1 cellular context compared by ENCODE assay signal in the genomic region with DNA sequence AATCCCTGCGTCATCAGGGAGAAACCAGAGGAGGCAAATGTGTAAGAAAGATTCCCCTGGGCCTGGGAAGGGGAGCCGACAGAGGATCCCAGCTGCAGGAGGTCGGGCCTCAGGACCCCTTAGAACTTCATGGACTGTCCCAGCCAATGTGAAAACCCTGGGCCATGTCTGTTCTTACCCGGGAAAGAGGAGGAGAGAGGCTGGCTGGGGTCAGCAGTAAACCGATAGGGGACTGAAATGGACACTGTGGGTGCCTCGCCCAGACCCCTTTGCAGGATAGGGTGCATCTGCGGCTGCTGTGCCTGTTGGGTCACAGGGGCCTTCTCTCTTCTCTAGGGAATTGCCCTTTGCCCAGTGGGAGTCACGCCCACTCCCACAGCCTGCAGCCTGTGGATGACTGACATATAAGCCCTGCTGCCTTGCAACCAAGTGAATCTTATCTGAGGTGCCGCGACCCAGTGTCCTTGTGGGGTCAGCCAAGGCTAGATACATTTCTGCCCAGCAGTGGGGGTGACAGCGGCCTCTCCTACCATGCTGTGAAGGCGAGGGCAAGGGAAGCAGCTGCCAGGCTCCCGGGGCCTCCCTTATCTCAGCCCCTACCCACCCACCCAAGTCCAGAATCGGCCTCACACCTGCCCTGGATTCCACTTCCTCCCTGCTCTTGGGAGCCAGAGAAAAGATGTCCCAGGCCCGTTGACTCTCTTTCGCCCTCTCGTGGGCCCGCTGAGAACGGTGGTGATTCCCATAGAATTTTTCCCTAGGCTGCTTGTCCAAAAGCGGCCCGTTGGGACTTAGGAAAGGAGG.
TF ChIP-seq lines count a peak whose summit lies in the region.

No MANE protein-coding gene starts in this region.

TF ChIP-seq in HepG2, 621 proteins besides CTCF, POLR2A, EP300 and RAD21 (continued from another document and continues in another):
- TF ChIP-seq ZNF292 (CRISPR knock-in tag; IDR thresholded peaks at IDR 0.05; ENCODE audit: borderline replicate concordance, low read depth) (peak; percentile 57; the same call in 1 of the 2 replicates), TBX2 (CRISPR knock-in tag; IDR thresholded peaks at IDR 0.05; ENCODE audit: borderline replicate concordance) (0 out of 2 replicates have a peak, but pooled peaks have one; percentile 30), ZNF629 (CRISPR knock-in tag; conservative IDR thresholded peaks at IDR 0.05) (0 out of 2 replicates have a peak, but pooled peaks have one; percentile 8), BCL6 (CRISPR knock-in tag; IDR thresholded peaks at IDR 0.05) (no peak), ZFP90 (CRISPR knock-in tag; IDR thresholded peaks at IDR 0.05; ENCODE audit: borderline replicate concordance) (0 out of 2 replicates have a peak, but pooled peaks have one; percentile 71), MXD4 (CRISPR knock-in tag; IDR thresholded peaks at IDR 0.05) (no peak), ZNF232 (CRISPR knock-in tag; IDR thresholded peaks at IDR 0.05; ENCODE audit: borderline replicate concordance) (no peak), ZNF543 (CRISPR knock-in tag; IDR thresholded peaks at IDR 0.05) (no peak), FOSL2 (CRISPR knock-in tag; IDR thresholded peaks at IDR 0.05) (no peak), ZNF263 (CRISPR knock-in tag; IDR thresholded peaks at IDR 0.05) (0 out of 2 replicates have a peak, but pooled peaks have one; percentile 40), KMT2B (CRISPR knock-in tag; IDR thresholded peaks at IDR 0.05) (no peak), KDM5A (IDR thresholded peaks at IDR 0.05; ENCODE audit: borderline replicate concordance, low read length) (no peak), ZNF589 (CRISPR knock-in tag; conservative IDR thresholded peaks at IDR 0.05) (no peak), ZNF879 (CRISPR knock-in tag; IDR thresholded peaks at IDR 0.05) (no peak), SP1 (IDR thresholded peaks at IDR 0.05) (no peak), SP1 (CRISPR knock-in tag; IDR thresholded peaks at IDR 0.05) (no peak), EED (CRISPR knock-in tag; IDR thresholded peaks at IDR 0.05) (0 out of 2 replicates have a peak, but pooled peaks have one; percentile 54), ZNF354B (CRISPR knock-in tag; IDR thresholded peaks at IDR 0.05) (no peak), HOXA9 (CRISPR knock-in tag; IDR thresholded peaks at IDR 0.05; ENCODE audit: borderline replicate concordance) (no peak), ZC3H13 (CRISPR knock-in tag; IDR thresholded peaks at IDR 0.05) (no peak), ZBTB1 (CRISPR knock-in tag; IDR thresholded peaks at IDR 0.05; ENCODE audit: borderline replicate concordance) (0 out of 2 replicates have a peak, but pooled peaks have one; percentile 13), ZNF607 (CRISPR knock-in tag; IDR thresholded peaks at IDR 0.05; ENCODE audit: borderline replicate concordance) (no peak), WIZ (CRISPR knock-in tag; IDR thresholded peaks at IDR 0.05) (no peak), ZNF761 (CRISPR knock-in tag; conservative IDR thresholded peaks at IDR 0.05) (no peak), YY1 (IDR thresholded peaks at IDR 0.05; ENCODE audit: insufficient read depth, insufficient replicate concordance, low read depth, low read length) (peak; percentile 59), KLF15 (CRISPR knock-in tag; IDR thresholded peaks at IDR 0.05; ENCODE audit: borderline replicate concordance) (no peak), ZNF33B (CRISPR knock-in tag; IDR thresholded peaks at IDR 0.05) (no peak), CCAR2 (optimal IDR thresholded peaks at IDR 0.05; ENCODE audit: low read depth, low read length) (peak; percentile 30), TP53 (CRISPR knock-in tag; conservative IDR thresholded peaks at IDR 0.05) (no peak), TCF7 (IDR thresholded peaks at IDR 0.05; ENCODE audit: low read depth) (no peak)
- TF ChIP-seq, protein P1, sequence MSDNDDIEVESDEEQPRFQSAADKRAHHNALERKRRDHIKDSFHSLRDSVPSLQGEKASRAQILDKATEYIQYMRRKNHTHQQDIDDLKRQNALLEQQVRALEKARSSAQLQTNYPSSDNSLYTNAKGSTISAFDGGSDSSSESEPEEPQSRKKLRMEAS (IDR thresholded peaks at IDR 0.05) = no peak
- TF ChIP-seq, protein P2, sequence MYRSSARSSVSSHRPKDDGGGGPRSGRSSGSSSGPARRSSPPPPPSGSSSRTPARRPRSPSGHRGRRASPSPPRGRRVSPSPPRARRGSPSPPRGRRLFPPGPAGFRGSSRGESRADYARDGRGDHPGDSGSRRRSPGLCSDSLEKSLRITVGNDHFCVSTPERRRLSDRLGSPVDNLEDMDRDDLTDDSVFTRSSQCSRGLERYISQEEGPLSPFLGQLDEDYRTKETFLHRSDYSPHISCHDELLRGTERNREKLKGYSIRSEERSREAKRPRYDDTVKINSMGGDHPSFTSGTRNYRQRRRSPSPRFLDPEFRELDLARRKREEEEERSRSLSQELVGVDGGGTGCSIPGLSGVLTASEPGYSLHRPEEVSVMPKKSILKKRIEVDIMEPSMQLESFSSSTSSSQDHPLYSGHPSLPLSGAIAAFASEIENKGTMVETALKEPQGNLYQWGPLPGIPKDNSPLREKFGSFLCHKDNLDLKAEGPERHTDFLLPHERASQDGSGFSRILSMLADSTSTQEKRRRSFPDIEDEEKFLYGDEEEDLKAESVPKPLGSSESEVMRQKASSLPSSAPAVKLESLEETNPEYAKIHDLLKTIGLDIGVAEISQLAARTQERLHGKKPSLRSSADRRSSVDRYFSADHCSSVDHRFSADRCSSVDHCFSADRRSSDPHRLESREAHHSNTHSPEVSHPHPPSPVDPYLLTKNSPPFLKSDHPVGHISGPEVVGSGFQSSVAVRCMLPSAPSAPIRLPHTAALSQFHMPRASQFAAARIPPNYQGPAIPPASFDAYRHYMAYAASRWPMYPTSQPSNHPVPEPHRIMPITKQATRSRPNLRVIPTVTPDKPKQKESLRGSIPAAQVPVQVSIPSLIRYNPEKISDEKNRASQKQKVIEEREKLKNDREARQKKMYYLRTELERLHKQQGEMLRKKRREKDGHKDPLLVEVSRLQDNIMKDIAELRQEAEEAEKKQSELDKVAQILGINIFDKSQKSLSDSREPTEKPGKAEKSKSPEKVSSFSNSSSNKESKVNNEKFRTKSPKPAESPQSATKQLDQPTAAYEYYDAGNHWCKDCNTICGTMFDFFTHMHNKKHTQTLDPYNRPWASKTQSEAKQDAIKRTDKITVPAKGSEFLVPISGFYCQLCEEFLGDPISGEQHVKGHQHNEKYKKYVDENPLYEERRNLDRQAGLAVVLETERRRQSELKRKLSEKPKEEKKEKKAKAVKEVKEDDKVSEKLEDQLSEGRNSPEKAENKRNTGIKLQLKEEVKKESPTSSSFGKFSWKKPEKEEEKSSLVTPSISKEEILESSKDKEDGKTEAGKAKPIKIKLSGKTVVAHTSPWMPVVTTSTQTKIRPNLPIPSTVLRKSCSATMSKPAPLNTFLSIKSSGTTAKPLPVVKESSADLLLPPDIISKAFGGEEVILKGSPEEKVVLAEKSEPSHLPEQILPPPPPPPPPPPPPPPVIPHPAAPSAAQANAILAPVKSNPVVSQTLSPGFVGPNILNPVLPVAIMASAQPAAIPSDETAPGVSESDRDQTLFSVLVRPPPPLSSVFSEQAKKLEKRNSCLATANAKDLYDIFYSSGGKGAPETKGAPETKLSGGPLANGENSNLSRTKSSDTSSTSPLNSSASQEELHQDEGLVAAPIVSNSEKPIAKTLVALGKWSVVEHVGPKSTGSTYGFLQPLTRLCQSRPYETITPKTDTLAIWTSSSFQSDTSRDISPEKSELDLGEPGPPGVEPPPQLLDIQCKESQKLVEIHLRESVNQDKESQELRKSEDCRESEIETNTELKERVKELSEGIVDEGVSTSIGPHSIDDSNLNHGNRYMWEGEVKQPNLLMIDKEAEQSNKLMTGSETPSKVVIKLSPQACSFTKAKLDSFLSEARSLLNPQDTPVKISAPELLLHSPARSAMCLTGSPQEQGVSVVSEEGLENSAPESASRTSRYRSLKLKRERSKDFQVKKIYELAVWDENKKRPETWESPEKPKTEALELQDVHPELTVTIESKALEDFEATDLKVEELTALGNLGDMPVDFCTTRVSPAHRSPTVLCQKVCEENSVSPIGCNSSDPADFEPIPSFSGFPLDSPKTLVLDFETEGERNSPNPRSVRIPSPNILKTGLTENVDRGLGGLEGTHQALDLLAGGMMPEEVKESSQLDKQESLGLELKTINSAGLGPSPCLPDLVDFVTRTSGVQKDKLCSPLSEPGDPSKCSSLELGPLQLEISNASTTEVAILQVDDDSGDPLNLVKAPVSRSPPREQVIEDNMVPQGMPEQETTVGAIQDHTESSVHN (CRISPR knock-in tag; IDR thresholded peaks at IDR 0.05) = no peak
- TF ChIP-seq, protein P3, sequence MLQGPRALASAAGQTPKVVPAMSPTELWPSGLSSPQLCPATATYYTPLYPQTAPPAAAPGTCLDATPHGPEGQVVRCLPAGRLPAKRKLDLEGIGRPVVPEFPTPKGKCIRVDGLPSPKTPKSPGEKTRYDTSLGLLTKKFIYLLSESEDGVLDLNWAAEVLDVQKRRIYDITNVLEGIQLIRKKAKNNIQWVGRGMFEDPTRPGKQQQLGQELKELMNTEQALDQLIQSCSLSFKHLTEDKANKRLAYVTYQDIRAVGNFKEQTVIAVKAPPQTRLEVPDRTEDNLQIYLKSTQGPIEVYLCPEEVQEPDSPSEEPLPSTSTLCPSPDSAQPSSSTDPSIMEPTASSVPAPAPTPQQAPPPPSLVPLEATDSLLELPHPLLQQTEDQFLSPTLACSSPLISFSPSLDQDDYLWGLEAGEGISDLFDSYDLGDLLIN (CRISPR knock-in tag; IDR thresholded peaks at IDR 0.05; ENCODE audit: borderline replicate concordance) = no peak
- TF ChIP-seq, protein P4, sequence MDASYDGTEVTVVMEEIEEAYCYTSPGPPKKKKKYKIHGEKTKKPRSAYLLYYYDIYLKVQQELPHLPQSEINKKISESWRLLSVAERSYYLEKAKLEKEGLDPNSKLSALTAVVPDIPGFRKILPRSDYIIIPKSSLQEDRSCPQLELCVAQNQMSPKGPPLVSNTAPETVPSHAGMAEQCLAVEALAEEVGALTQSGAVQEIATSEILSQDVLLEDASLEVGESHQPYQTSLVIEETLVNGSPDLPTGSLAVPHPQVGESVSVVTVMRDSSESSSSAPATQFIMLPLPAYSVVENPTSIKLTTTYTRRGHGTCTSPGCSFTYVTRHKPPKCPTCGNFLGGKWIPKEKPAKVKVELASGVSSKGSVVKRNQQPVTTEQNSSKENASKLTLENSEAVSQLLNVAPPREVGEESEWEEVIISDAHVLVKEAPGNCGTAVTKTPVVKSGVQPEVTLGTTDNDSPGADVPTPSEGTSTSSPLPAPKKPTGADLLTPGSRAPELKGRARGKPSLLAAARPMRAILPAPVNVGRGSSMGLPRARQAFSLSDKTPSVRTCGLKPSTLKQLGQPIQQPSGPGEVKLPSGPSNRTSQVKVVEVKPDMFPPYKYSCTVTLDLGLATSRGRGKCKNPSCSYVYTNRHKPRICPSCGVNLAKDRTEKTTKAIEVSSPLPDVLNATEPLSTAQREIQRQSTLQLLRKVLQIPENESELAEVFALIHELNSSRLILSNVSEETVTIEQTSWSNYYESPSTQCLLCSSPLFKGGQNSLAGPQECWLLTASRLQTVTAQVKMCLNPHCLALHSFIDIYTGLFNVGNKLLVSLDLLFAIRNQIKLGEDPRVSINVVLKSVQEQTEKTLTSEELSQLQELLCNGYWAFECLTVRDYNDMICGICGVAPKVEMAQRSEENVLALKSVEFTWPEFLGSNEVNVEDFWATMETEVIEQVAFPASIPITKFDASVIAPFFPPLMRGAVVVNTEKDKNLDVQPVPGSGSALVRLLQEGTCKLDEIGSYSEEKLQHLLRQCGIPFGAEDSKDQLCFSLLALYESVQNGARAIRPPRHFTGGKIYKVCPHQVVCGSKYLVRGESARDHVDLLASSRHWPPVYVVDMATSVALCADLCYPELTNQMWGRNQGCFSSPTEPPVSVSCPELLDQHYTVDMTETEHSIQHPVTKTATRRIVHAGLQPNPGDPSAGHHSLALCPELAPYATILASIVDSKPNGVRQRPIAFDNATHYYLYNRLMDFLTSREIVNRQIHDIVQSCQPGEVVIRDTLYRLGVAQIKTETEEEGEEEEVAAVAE (CRISPR knock-in tag; IDR thresholded peaks at IDR 0.05; ENCODE audit: borderline replicate concordance) = no peak
- TF ChIP-seq, protein P5, sequence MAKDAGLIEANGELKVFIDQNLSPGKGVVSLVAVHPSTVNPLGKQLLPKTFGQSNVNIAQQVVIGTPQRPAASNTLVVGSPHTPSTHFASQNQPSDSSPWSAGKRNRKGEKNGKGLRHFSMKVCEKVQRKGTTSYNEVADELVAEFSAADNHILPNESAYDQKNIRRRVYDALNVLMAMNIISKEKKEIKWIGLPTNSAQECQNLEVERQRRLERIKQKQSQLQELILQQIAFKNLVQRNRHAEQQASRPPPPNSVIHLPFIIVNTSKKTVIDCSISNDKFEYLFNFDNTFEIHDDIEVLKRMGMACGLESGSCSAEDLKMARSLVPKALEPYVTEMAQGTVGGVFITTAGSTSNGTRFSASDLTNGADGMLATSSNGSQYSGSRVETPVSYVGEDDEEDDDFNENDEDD (CRISPR knock-in tag; IDR thresholded peaks at IDR 0.05; ENCODE audit: borderline replicate concordance) = no peak
- TF ChIP-seq, protein P6, sequence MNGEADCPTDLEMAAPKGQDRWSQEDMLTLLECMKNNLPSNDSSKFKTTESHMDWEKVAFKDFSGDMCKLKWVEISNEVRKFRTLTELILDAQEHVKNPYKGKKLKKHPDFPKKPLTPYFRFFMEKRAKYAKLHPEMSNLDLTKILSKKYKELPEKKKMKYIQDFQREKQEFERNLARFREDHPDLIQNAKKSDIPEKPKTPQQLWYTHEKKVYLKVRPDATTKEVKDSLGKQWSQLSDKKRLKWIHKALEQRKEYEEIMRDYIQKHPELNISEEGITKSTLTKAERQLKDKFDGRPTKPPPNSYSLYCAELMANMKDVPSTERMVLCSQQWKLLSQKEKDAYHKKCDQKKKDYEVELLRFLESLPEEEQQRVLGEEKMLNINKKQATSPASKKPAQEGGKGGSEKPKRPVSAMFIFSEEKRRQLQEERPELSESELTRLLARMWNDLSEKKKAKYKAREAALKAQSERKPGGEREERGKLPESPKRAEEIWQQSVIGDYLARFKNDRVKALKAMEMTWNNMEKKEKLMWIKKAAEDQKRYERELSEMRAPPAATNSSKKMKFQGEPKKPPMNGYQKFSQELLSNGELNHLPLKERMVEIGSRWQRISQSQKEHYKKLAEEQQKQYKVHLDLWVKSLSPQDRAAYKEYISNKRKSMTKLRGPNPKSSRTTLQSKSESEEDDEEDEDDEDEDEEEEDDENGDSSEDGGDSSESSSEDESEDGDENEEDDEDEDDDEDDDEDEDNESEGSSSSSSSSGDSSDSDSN (CRISPR knock-in tag; IDR thresholded peaks at IDR 0.05) = no peak; the same call in 1 of the 2 replicates
- TF ChIP-seq, protein P7, sequence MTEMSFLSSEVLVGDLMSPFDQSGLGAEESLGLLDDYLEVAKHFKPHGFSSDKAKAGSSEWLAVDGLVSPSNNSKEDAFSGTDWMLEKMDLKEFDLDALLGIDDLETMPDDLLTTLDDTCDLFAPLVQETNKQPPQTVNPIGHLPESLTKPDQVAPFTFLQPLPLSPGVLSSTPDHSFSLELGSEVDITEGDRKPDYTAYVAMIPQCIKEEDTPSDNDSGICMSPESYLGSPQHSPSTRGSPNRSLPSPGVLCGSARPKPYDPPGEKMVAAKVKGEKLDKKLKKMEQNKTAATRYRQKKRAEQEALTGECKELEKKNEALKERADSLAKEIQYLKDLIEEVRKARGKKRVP (CRISPR knock-in tag; IDR thresholded peaks at IDR 0.05) = no peak
- TF ChIP-seq, protein P8, sequence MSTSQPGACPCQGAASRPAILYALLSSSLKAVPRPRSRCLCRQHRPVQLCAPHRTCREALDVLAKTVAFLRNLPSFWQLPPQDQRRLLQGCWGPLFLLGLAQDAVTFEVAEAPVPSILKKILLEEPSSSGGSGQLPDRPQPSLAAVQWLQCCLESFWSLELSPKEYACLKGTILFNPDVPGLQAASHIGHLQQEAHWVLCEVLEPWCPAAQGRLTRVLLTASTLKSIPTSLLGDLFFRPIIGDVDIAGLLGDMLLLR (CRISPR knock-in tag; IDR thresholded peaks at IDR 0.05) = peak; percentile 73; the same call in 1 of the 2 replicates
